ENCODE assay signal across 1 cellular context in the genomic region with DNA sequence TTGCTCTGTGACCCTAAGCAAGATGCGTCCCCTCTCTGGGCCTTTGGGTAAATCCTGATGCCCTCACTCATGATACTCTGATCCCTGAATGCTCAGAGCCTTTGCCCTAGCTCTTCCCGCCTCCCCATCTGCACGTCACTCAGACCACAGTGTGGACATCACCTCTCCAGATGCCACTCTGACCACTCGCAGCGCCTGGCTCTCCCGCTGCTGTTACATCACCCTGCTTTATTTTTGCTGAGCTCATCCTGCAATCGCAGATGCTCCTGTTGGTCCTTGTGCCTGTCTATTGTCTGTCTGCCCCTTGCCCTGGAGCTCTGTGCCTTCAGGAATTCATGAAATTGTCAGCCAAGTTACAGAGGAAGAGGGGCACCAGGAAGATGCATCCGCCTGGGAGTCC.
TF ChIP-seq lines count a peak whose summit lies in the region.

No MANE protein-coding gene starts in this region.

TF ChIP-seq in IMR-90, 13 proteins besides CTCF, POLR2A, EP300 and RAD21:
- TF ChIP-seq CEBPB (IDR thresholded peaks at IDR 0.05; ENCODE audit: low read depth, low read length) = peak; percentile 30; the same call in 1 of the 2 replicates
- TF ChIP-seq USF2 (IDR thresholded peaks at IDR 0.05; ENCODE audit: low read depth, low read length) = no peak
- no peak for TF ChIP-seq FOS (IDR thresholded peaks at IDR 0.05; ENCODE audit: low read depth, low read length)
- no peak for TF ChIP-seq RFX5 (IDR thresholded peaks at IDR 0.05; ENCODE audit: low read depth, low read length)
